Comparison of ENCODE assay signal across 8 cellular contexts in the genomic region with DNA sequence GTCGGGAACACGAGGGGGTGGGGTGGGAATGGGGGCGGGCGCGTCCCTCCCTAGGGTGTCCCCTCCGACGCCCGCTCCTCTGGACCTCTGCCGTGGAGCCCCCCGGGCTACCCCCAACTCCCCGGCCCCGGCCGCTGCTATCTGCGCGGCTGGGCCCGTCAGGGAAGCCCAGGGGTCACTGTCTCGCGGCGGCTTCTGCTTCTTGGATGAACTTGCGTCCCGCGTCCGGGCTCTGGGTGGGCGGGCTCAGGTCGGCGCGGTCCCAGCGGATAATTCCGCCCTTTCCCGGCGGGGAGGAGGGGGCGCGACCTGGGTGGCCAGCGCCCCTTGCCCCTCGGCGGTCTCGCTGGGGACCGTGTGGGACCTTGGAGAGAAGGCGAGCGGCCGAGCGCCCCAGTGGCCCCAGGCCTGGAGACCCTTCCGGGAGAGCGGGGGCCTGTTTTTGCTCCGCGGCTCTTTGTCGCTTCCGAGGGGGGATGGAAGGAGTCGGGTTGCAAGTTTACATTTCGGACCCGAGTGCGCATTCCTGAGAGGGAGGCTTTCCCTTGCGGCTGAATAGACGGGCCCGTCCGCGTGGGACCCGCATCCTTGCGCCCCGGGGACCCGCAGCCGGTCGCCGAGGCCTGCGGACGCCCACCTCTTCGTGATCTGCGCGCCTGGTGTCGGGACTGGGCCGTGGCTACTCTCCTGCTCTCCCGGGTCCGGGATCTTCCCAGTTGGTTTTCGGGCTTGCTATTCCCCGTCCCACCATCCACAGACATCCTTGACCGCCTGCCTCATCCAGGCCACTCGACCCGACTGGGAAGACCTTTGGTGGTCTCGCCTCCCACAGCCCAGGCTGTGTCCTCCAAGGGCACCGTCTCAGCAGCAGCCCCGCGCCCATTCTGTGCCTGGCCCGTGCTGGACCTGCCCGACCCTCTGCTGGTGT. TPM values are rescaled to one million over a fixed set of nuclear protein-coding genes. Genes with fewer than 3 reads are reported as not detected.
A peak's percentile ranks its signal among the peaks of the same experiment; 100 is the strongest.
DNase-seq lines count a peak whose midpoint lies in the region; ATAC-seq and TF ChIP-seq lines count a peak whose summit lies in the region.

No MANE protein-coding gene starts in this region.

- H3K9me3 Mint-ChIP-seq in brain: peaks cover 0 to 5% (median 0%) of the 10 kb centered on the region in 5 experiments
- H3K9me3 Mint-ChIP-seq in stimulated activated memory B cell treated with anti-CD40 and anti-IgM and Interleukin-4, amounts not matched to agents 10 μg/mL and 1 μg/mL and 100 μg/mL, for 72 hours: no peaks in the 10 kb centered on the region

- peaks cover 42% of the 10 kb centered on the region for H3K4me1 Mint-ChIP-seq in brain
- no peaks in the 10 kb centered on the region for H3K4me1 Mint-ChIP-seq in stimulated activated memory B cell treated with anti-CD40 and anti-IgM and Interleukin-4, amounts not matched to agents 10 μg/mL and 1 μg/mL and 100 μg/mL, for 72 hours

- ATAC-seq in stimulated activated memory B cell treated with anti-CD40 and anti-IgM and Interleukin-4, amounts not matched to agents 10 μg/mL and 1 μg/mL and 100 μg/mL, for 72 hours: peak; percentile 42

- H3K27me3 Mint-ChIP-seq in brain: peaks cover 16% of the 10 kb centered on the region
- peaks cover 38% of the 10 kb centered on the region for H3K27me3 Mint-ChIP-seq in stimulated activated memory B cell treated with anti-CD40 and anti-IgM and Interleukin-4, amounts not matched to agents 10 μg/mL and 1 μg/mL and 100 μg/mL, for 72 hours

- DNase-seq in HK-2 (ENCODE audit: unreplicated experiment) (peak; percentile 70), iris pigment epithelial cell (ENCODE audit: low read depth) (peak; percentile 54), NCI-H226 (no peak), NOMO-1 (lab: John Stamatoyannopoulos, UW; ENCODE audit: unreplicated experiment in 2 of 2) (no peak)
- no peak for DNase-seq in stimulated activated CD4-positive, alpha-beta T cell treated with anti-CD3 and anti-CD28 coated beads, Interleukin-2, amount 100 ng/mL, for 48 hours
- no peak for DNase-seq in activated CD4-positive, alpha-beta T cell treated with anti-CD3 and anti-CD28 coated beads for 48 hours

- TF ChIP-seq CTCF in brain (conservative IDR thresholded peaks at IDR 0.05): no peak

- H3K36me3 Mint-ChIP-seq in brain: peaks cover under 1% of the 10 kb centered on the region
- H3K36me3 Mint-ChIP-seq in stimulated activated memory B cell treated with anti-CD40 and anti-IgM and Interleukin-4, amounts not matched to agents 10 μg/mL and 1 μg/mL and 100 μg/mL, for 72 hours: no peaks in the 10 kb centered on the region

- H3K27ac Mint-ChIP-seq in brain: peak overlapping the region in 3 of 5 experiments; percentile 27 to 75 (median 75)
- H3K27ac Mint-ChIP-seq in stimulated activated memory B cell treated with anti-CD40 and anti-IgM and Interleukin-4, amounts not matched to agents 10 μg/mL and 1 μg/mL and 100 μg/mL, for 72 hours: no peak overlapping the region

- peak overlapping the region; percentile 84 to 94 (median 86) for H3K4me3 Mint-ChIP-seq in brain
- no peak overlapping the region for H3K4me3 Mint-ChIP-seq in stimulated activated memory B cell treated with anti-CD40 and anti-IgM and Interleukin-4, amounts not matched to agents 10 μg/mL and 1 μg/mL and 100 μg/mL, for 72 hours

RNA-seq across cellular contexts. Expression of gene DOCK1, which starts 0.8 kb away (rescaled TPM):
- polyA plus RNA-seq in brain (ENCODE audit: insufficient read depth, low read depth, low replicate concordance): 10.6 TPM

Comparison
In these comparisons a context has a peak if more than half of its experiments do, and no peak if none do; other contexts are left out.
1. DNase-seq: peak in HK-2 (single experiment) and iris pigment epithelial cell (single experiment); none in NCI-H226 (single experiment), NOMO-1 (0 of 2), stimulated activated CD4-positive, alpha-beta T cell treated with anti-CD3 and anti-CD28 coated beads, Interleukin-2, amount 100 ng/mL, for 48 hours (0 of 2) and activated CD4-positive, alpha-beta T cell treated with anti-CD3 and anti-CD28 coated beads for 48 hours (single experiment).